In genomic region chr2:65021709-65022108, GRCh38 we compare ENCODE assay signal across 15 cellular contexts. TPM values are rescaled to one million over a fixed set of nuclear protein-coding genes. Genes with fewer than 3 reads are reported as not detected.
A peak's percentile ranks its signal among the peaks of the same experiment; 100 is the strongest.
DNase-seq lines count a peak whose midpoint lies in the region; ATAC-seq and TF ChIP-seq lines count a peak whose summit lies in the region.
"Had no signal": no experiment of that assay in that cellular context is flagged by ENCODE, and none has a peak within 500 bp of the region (broad histone marks: within the 10 kb centered on the region; RNA-seq: fewer than 3 reads in every experiment).

No MANE protein-coding gene starts in this region.

- TSS peak; percentile 16 for BruUV-seq in PC-3 (replicated peaks; lab: Mats Ljungman, UMichigan)

- H3K9ac ChIP-seq in PC-3 (ENCODE audit: low read length) (no peak overlapping the region), endodermal cell (ENCODE audit: extremely low read depth, low read length, poor library complexity, severe bottlenecking) (no peak overlapping the region)
- H3K9ac ChIP-seq: KMS-11 had no signal

- H3K4me1 ChIP-seq in cardiac muscle cell (ENCODE audit: low read depth) (peaks cover 13% of the 10 kb centered on the region), PC-3 (ENCODE audit: insufficient read depth, low read length) (no peaks in the 10 kb centered on the region), endodermal cell (ENCODE audit: control insufficient read depth, insufficient read depth, low read length) (peaks cover 6% of the 10 kb centered on the region)

- H2AFZ ChIP-seq in PC-3 (ENCODE audit: low read length) = no peak overlapping the region

- H3F3A ChIP-seq in PC-3 (ENCODE audit: low read length, unreplicated experiment) = no peaks in the 10 kb centered on the region

- no peak overlapping the region for H3K4me3 Mint-ChIP-seq in endodermal cell
- H3K4me3 Mint-ChIP-seq: H9 had no signal

- no peak overlapping the region for H3K4me3 ChIP-seq in cardiac muscle cell
- no peak overlapping the region for H3K4me3 ChIP-seq in PC-3 (ENCODE audit: low read length)
- H3K4me3 ChIP-seq in endodermal cell (ENCODE audit: low read length) = no peak overlapping the region

- DNase-seq in cardiac muscle cell (ENCODE audit: low read depth in 1 of 2, low spot score in 1 of 2) (no peak), left cardiac atrium (no peak), PC-3 (no peak), endodermal cell (no peak), cerebellar nuclear complex (lab: John Stamatoyannopoulos, UW) (no peak), AG08396 (ENCODE audit: low spot score) (no peak), NCI-H69 (lab: John Stamatoyannopoulos, UW) (no peak)
- no peak for DNase-seq in activated CD4-positive, CD25-positive, alpha-beta regulatory T cell treated with anti-CD3 and anti-CD28 coated beads, Interleukin-2, amount 50 U/mL, for 72 hours
- DNase-seq: DMS153, H9, NCI-H1105 treated with DMSO at 0.1 percent for 48 hours, NCI-H1930, NCI-H2171, NCI-H510A treated with DMSO at 0.1 percent for 48 hours had no signal

- intact Hi-C loops in left cardiac atrium (cut with DNase I) (no loop called here), PC-3 (cut with micrococcal nuclease) (no loop called here)

- CTCF ChIA-PET in PC-3 (lab: Charles Lee) = no interaction called here

- peak overlapping the region; percentile 34 for H3K27ac ChIP-seq in cardiac muscle cell
- H3K27ac ChIP-seq in PC-3 (ENCODE audit: low read length) = no peak overlapping the region
- no peak overlapping the region for H3K27ac ChIP-seq in endodermal cell (ENCODE audit: low read depth, low read length)
- H3K27ac ChIP-seq: KMS-11 had no signal

- no peaks in the 10 kb centered on the region for H3K79me2 ChIP-seq in PC-3 (ENCODE audit: low read length)

- H3K27me3 Mint-ChIP-seq in endodermal cell (ENCODE audit: insufficient read depth) = no peaks in the 10 kb centered on the region

- H3K9me3 ChIP-seq in cardiac muscle cell (ENCODE audit: low read depth) (no peaks in the 10 kb centered on the region), PC-3 (ENCODE audit: low read length) (no peaks in the 10 kb centered on the region), endodermal cell (ENCODE audit: control insufficient read depth, low read length) (no peaks in the 10 kb centered on the region)

- H3K27ac Mint-ChIP-seq in endodermal cell = peak overlapping the region; percentile 79

- TF ChIP-seq CTCF in cardiac muscle cell (IDR thresholded peaks at IDR 0.05; ENCODE audit: low read depth, low read length) (no peak), PC-3 (conservative IDR thresholded peaks at IDR 0.05; ENCODE audit: low read depth, low read length) (no peak), endodermal cell (conservative IDR thresholded peaks at IDR 0.05) (no peak)

- no peaks in the 10 kb centered on the region for H3K36me3 Mint-ChIP-seq in endodermal cell (ENCODE audit: low read depth)

- no peak overlapping the region for H3K4me2 ChIP-seq in PC-3 (ENCODE audit: low read length)
- H3K4me2 ChIP-seq: KMS-11 had no signal

- H3K9me2 ChIP-seq in PC-3 (replicated peaks; ENCODE audit: low read length) = no peaks in the 10 kb centered on the region

- POLR2A ChIA-PET in PC-3 (lab: Charles Lee; ENCODE audit: unreplicated experiment) = no interaction called here

- ATAC-seq in left cardiac atrium (no peak), PC-3 (no peak)

- no peaks in the 10 kb centered on the region for H3K9me3 Mint-ChIP-seq in endodermal cell
- H3K9me3 Mint-ChIP-seq: H9 had no signal

- WGBS in endodermal cell (ENCODE audit: insufficient coverage in 1 of 2, insufficient read length in 1 of 2), 2 experiments = 71 to 75% methylated on average over 2 to 4 of the region's 4 CpGs

- H4K20me1 ChIP-seq in PC-3 (ENCODE audit: low read length) = no peaks in the 10 kb centered on the region

- peaks cover 10% of the 10 kb centered on the region for H3K36me3 ChIP-seq in cardiac muscle cell
- H3K36me3 ChIP-seq in PC-3 (ENCODE audit: low read depth, low read length) = no peaks in the 10 kb centered on the region
- H3K36me3 ChIP-seq in endodermal cell (ENCODE audit: control insufficient read depth, insufficient read depth, low read length) = no peaks in the 10 kb centered on the region

- H3K4me1 Mint-ChIP-seq in endodermal cell = peaks cover 16% of the 10 kb centered on the region

- H3K27me3 ChIP-seq in cardiac muscle cell = no peaks in the 10 kb centered on the region
- no peaks in the 10 kb centered on the region for H3K27me3 ChIP-seq in PC-3 (ENCODE audit: low read length)
- H3K27me3 ChIP-seq in endodermal cell (ENCODE audit: control insufficient read depth, insufficient read depth, low read length, poor library complexity, severe bottlenecking) = no peaks in the 10 kb centered on the region

RNA-seq across cellular contexts. Expression of gene SLC1A4, which starts 32.5 kb away (rescaled TPM):
- total RNA-seq in cardiac muscle cell = 31.7 and 46.8 TPM in 2 replicates
- 34.2 and 37.1 TPM in 2 replicates for polyA plus RNA-seq in cardiac muscle cell
- total RNA-seq in left cardiac atrium = 1 to 10 TPM; 3.6 to 5.2 TPM
- 8.2 and 9.1 TPM in 2 replicates for total RNA-seq in PC-3 (2014; rRNA removed)
- total RNA-seq in endodermal cell = 1 to 10 TPM in 1 of 2 donors, under 1 TPM in 1; 0.07 to 1.9 TPM
- polyA plus RNA-seq in endodermal cell (2013, experiment 1 of 2) = 6.9 TPM
- 6.4 TPM for polyA plus RNA-seq in endodermal cell (2013, experiment 2 of 2)

RNA-seq across cellular contexts. Expression of gene CEP68, which starts 34.5 kb away (rescaled TPM):
- total RNA-seq in cardiac muscle cell = 17.2 and 28.3 TPM in 2 replicates
- polyA plus RNA-seq in cardiac muscle cell = 17.6 and 29.4 TPM in 2 replicates
- 10 to 100 TPM; 12.6 to 15.4 TPM for total RNA-seq in left cardiac atrium
- 3.4 and 7.0 TPM in 2 replicates for total RNA-seq in PC-3 (2014; rRNA removed)
- 10 to 100 TPM; 13.7 to 17.7 TPM for total RNA-seq in endodermal cell
- polyA plus RNA-seq in endodermal cell (2013, experiment 1 of 2) = 18.0 TPM
- 17.7 TPM for polyA plus RNA-seq in endodermal cell (2013, experiment 2 of 2)
